Comparison of ENCODE assay signal across 8 cellular contexts in genomic region chr15:25790003-25790660, GRCh38.
DNase-seq lines count a peak whose midpoint lies in the region; ATAC-seq and TF ChIP-seq lines count a peak whose summit lies in the region.

No MANE protein-coding gene starts in this region.

- H3K4me3 ChIP-seq in brain microvascular endothelial cell (ENCODE audit: low read depth, low read length) (no peak overlapping the region), upper lobe of right lung (no peak overlapping the region)

- H3K27me3 ChIP-seq in brain microvascular endothelial cell (replicated peaks) (no peaks in the 10 kb centered on the region), upper lobe of right lung (no peaks in the 10 kb centered on the region)

- DNase-seq in Right ventricle myocardium inferior (ENCODE audit: missing footprints) (no peak), cardiac septum (ENCODE audit: low spot score) (no peak), brain microvascular endothelial cell (peak; percentile 62), upper lobe of right lung (peak; percentile 23)
- no peak for DNase-seq in natural killer cell treated with Interleukin-12 subunit alpha and Interleukin-12 subunit beta and Interleukin-15 and Interleukin-18, amount 100 ng/mL, for 72 hours (ENCODE audit: low spot score)

- H3K36me3 ChIP-seq in brain microvascular endothelial cell (replicated peaks) (no peaks in the 10 kb centered on the region), upper lobe of right lung (no peaks in the 10 kb centered on the region)

- H3K27ac ChIP-seq in brain microvascular endothelial cell (peak overlapping the region; percentile 45), upper lobe of right lung (no peak overlapping the region)

- H3K36me3 Mint-ChIP-seq in natural killer cell treated with Interleukin-12 subunit alpha and Interleukin-12 subunit beta and Interleukin-15 and Interleukin-18, amount 100 ng/mL, for 72 hours = no peaks in the 10 kb centered on the region

- in situ Hi-C loops in brain microvascular endothelial cell (cut with HindIII; ENCODE audit: low pct_ligation_motif_present, low sequenced_read_pairs) = no loop called here

- peak; percentile 12 for TF ChIP-seq CTCF in brain microvascular endothelial cell (IDR thresholded peaks at IDR 0.05; ENCODE audit: low read depth, low read length, missing control alignments)
- no peak for TF ChIP-seq CTCF in upper lobe of right lung (IDR thresholded peaks at IDR 0.05)

- ATAC-seq in Right ventricle myocardium inferior = peak; percentile 73
- peak; percentile 67 to 77 for ATAC-seq in natural killer cell treated with Interleukin-12 subunit alpha and Interleukin-12 subunit beta and Interleukin-15 and Interleukin-18, amount 100 ng/mL, for 72 hours
- no peak for ATAC-seq in upper lobe of right lung
- no peak for ATAC-seq in HG02759 (IDR thresholded peaks at IDR 0.05; ENCODE audit: unreplicated experiment)
- ATAC-seq in GM18867 (IDR thresholded peaks at IDR 0.05; ENCODE audit: unreplicated experiment) = no peak
- no peak for ATAC-seq in GM21390 (IDR thresholded peaks at IDR 0.05; ENCODE audit: unreplicated experiment)

- no peaks in the 10 kb centered on the region for H3K9me3 ChIP-seq in upper lobe of right lung

- peaks cover 62% of the 10 kb centered on the region in 2 donors for H3K4me1 Mint-ChIP-seq in natural killer cell treated with Interleukin-12 subunit alpha and Interleukin-12 subunit beta and Interleukin-15 and Interleukin-18, amount 100 ng/mL, for 72 hours (ENCODE audit: low read depth in 2 of 2)

- peaks cover 31% of the 10 kb centered on the region for H3K4me1 ChIP-seq in upper lobe of right lung

- intact Hi-C loops in Right ventricle myocardium inferior (cut with DNase I) (loop anchor here (5.0 kb wide), 1 partner anchor 62 kb away; no protein-coding TSS in a partner anchor), cardiac septum (cut with DNase I) (loop anchor here (10.0 kb wide), 1 partner anchor 55 kb away; no protein-coding TSS in a partner anchor), upper lobe of right lung (cut with DNase I) (no loop called here)

- peak overlapping the region; percentile 15 for H3K4me3 Mint-ChIP-seq in natural killer cell treated with Interleukin-12 subunit alpha and Interleukin-12 subunit beta and Interleukin-15 and Interleukin-18, amount 100 ng/mL, for 72 hours

- no peaks in the 10 kb centered on the region for H3K9me3 Mint-ChIP-seq in natural killer cell treated with Interleukin-12 subunit alpha and Interleukin-12 subunit beta and Interleukin-15 and Interleukin-18, amount 100 ng/mL, for 72 hours

- no peaks in the 10 kb centered on the region for H3K27me3 Mint-ChIP-seq in natural killer cell treated with Interleukin-12 subunit alpha and Interleukin-12 subunit beta and Interleukin-15 and Interleukin-18, amount 100 ng/mL, for 72 hours

- H3K27ac Mint-ChIP-seq in natural killer cell treated with Interleukin-12 subunit alpha and Interleukin-12 subunit beta and Interleukin-15 and Interleukin-18, amount 100 ng/mL, for 72 hours = peak overlapping the region in 1 of 2 donors; percentile 33

Comparison
In these comparisons a context has a peak if more than half of its experiments do, and no peak if none do; other contexts are left out.
1. ATAC-seq: peak in Right ventricle myocardium inferior (single experiment) and natural killer cell treated with Interleukin-12 subunit alpha and Interleukin-12 subunit beta and Interleukin-15 and Interleukin-18, amount 100 ng/mL, for 72 hours (2 of 2); none in upper lobe of right lung (single experiment), HG02759 (single experiment), GM18867 (single experiment) and GM21390 (single experiment).
2. DNase-seq: peak in brain microvascular endothelial cell (single experiment) and upper lobe of right lung (single experiment); none in Right ventricle myocardium inferior (single experiment), cardiac septum (single experiment) and natural killer cell treated with Interleukin-12 subunit alpha and Interleukin-12 subunit beta and Interleukin-15 and Interleukin-18, amount 100 ng/mL, for 72 hours (single experiment).